20 cellular contexts compared by ENCODE assay signal in genomic region chr2:120866071-120866470, GRCh38.
"Had no signal": no experiment of that assay in that cellular context is flagged by ENCODE, and none has a peak within 500 bp of the region (broad histone marks: within the 10 kb centered on the region; RNA-seq: fewer than 3 reads in every experiment).

No MANE protein-coding gene starts in this region.

- ATAC-seq: body of pancreas; foreskin keratinocyte; naive thymus-derived CD8-positive, alpha-beta T cell had no signal

- H3K36me3 ChIP-seq: thyroid gland had no signal

- H3K4me1 Mint-ChIP-seq: activated CD4-positive, alpha-beta memory T cell treated with anti-CD3 and anti-CD28 coated beads, Interleukin-2, amount 10 ng/mL, durations not matched to agents 7 days and 5 days; activated naive CD4-positive, alpha-beta T cell treated with anti-CD3 and anti-CD28 coated beads, Interleukin-2, amount 10 ng/mL, durations not matched to agents 7 days and 5 days had no signal

- H3K9me3 ChIP-seq: body of pancreas, thyroid gland had no signal

- H3K4me3 ChIP-seq: body of pancreas, lung, thyroid gland had no signal

- FAIRE-seq: colon, kidney had no signal

- H3K4me1 ChIP-seq: foreskin keratinocyte had no signal

- H3K4me3 Mint-ChIP-seq: activated CD4-positive, alpha-beta memory T cell treated with anti-CD3 and anti-CD28 coated beads, Interleukin-2, amount 10 ng/mL, durations not matched to agents 7 days and 5 days; activated naive CD4-positive, alpha-beta T cell treated with anti-CD3 and anti-CD28 coated beads, Interleukin-2, amount 10 ng/mL, durations not matched to agents 7 days and 5 days; naive thymus-derived CD8-positive, alpha-beta T cell; stimulated activated naive CD8-positive, alpha-beta T cell treated with anti-CD3 and anti-CD28 coated beads, Interleukin-15, Interleukin-2, amounts not matched to agents 100 ng/mL and 50 ng/mL, for 24 hours; T-helper 1 cell treated with Interleukin-12 subunit alpha and Interleukin-12 subunit beta and Interleukin-4 antibody, amounts not matched to agents 30 μg/mL and 1 μg/mL, for 36 hours had no signal

- H3K27me3 ChIP-seq: body of pancreas, thyroid gland had no signal

- H3K9me3 Mint-ChIP-seq: activated CD4-positive, alpha-beta memory T cell treated with anti-CD3 and anti-CD28 coated beads, Interleukin-2, amount 10 ng/mL, durations not matched to agents 7 days and 5 days; activated naive CD4-positive, alpha-beta T cell treated with anti-CD3 and anti-CD28 coated beads, Interleukin-2, amount 10 ng/mL, durations not matched to agents 7 days and 5 days; T-helper 1 cell treated with Interleukin-12 subunit alpha and Interleukin-12 subunit beta and Interleukin-4 antibody, amounts not matched to agents 30 μg/mL and 1 μg/mL, for 36 hours had no signal

- DNase-seq: activated CD4-positive, alpha-beta memory T cell treated with anti-CD3 and anti-CD28 coated beads, Interleukin-2, amount 10 ng/mL, durations not matched to agents 7 days and 5 days; activated CD4-positive, alpha-beta T cell treated with anti-CD3 and anti-CD28 coated beads for 48 hours; activated effector memory CD4-positive, alpha-beta T cell treated with anti-CD3 and anti-CD28 coated beads, Interleukin-2, amount 50 U/mL, for 16 hours; activated naive CD4-positive, alpha-beta T cell treated with anti-CD3 and anti-CD28 coated beads, Interleukin-2, amount 10 ng/mL, durations not matched to agents 7 days and 5 days; activated T-cell treated with anti-CD3 and anti-CD28 coated beads for 4 hours; anterior cingulate cortex; body of pancreas; central memory CD4-positive, alpha-beta T cell; effector memory CD4-positive, alpha-beta T cell; foreskin keratinocyte; kidney; naive thymus-derived CD8-positive, alpha-beta T cell; nucleus accumbens; stimulated activated CD4-positive, alpha-beta T cell treated with anti-CD3 and anti-CD28 coated beads, Interleukin-4, amount 100 ng/mL, for 4 hours; substantia nigra; thyroid gland had no signal

- H3K36me3 Mint-ChIP-seq: activated naive CD4-positive, alpha-beta T cell treated with anti-CD3 and anti-CD28 coated beads, Interleukin-2, amount 10 ng/mL, durations not matched to agents 7 days and 5 days had no signal

- H3K27ac Mint-ChIP-seq: activated CD4-positive, alpha-beta memory T cell treated with anti-CD3 and anti-CD28 coated beads, Interleukin-2, amount 10 ng/mL, durations not matched to agents 7 days and 5 days; activated naive CD4-positive, alpha-beta T cell treated with anti-CD3 and anti-CD28 coated beads, Interleukin-2, amount 10 ng/mL, durations not matched to agents 7 days and 5 days; naive thymus-derived CD8-positive, alpha-beta T cell; stimulated activated naive CD8-positive, alpha-beta T cell treated with anti-CD3 and anti-CD28 coated beads, Interleukin-15, Interleukin-2, amounts not matched to agents 100 ng/mL and 50 ng/mL, for 24 hours; T-helper 1 cell treated with Interleukin-12 subunit alpha and Interleukin-12 subunit beta and Interleukin-4 antibody, amounts not matched to agents 30 μg/mL and 1 μg/mL, for 36 hours had no signal

- H3K27ac ChIP-seq: body of pancreas, foreskin keratinocyte had no signal
